Comparison of ENCODE assay signal across 16 cellular contexts in genomic region chr10:24205846-24206245, GRCh38. TPM values are rescaled to one million over a fixed set of nuclear protein-coding genes. Genes with fewer than 3 reads are reported as not detected.
DNase-seq lines count a peak whose midpoint lies in the region; TF ChIP-seq lines count a peak whose summit lies in the region.
"Had no signal": no experiment of that assay in that cellular context is flagged by ENCODE, and none has a peak within 500 bp of the region (broad histone marks: within the 10 kb centered on the region; RNA-seq: fewer than 3 reads in every experiment).

No MANE protein-coding gene starts in this region.

- 92% methylated on average over 7 of the region's 7 CpGs for whole genome bisulfite sequencing in mammary epithelial cell (ENCODE audit: low coverage, missing lambda C conversion rate)

- CTCF ChIA-PET in MCF 10A (lab: Yijun Ruan, JAX) (interaction anchor here (0.7 to 3.4 kb wide), 3 partner anchors 9 to 1497 kb away, joined by 3 to 20 read pairs (median 9); no protein-coding TSS in a partner anchor), mammary epithelial cell (lab: Charles Lee; ENCODE audit: low non-redundant PET) (no interaction called here)
- CTCF ChIA-PET in activated naive CD4-positive, alpha-beta T cell treated with anti-CD3 and anti-CD28 coated beads for 36 hours (lab: Charles Lee): interaction anchor here (1.0 kb wide), 1 partner anchor 10 kb away, joined by 3 read pairs; no protein-coding TSS in a partner anchor

- no peak overlapping the region for H3K9ac ChIP-seq in mammary epithelial cell (ENCODE audit: insufficient read depth, low read length)
- H3K9ac ChIP-seq in subcutaneous abdominal adipose tissue (ENCODE audit: low read length in 5 of 5): no peak overlapping the region
- H3K9ac ChIP-seq: BLaER1 had no signal

- H3K9me3 ChIP-seq in mammary epithelial cell (replicated peaks; ENCODE audit: insufficient read depth, low read length) (no peaks in the 10 kb centered on the region), subcutaneous abdominal adipose tissue (ENCODE audit: control insufficient read depth in 5 of 5, low read length in 5 of 5) (no peaks in the 10 kb centered on the region)
- H3K9me3 ChIP-seq: BLaER1 had no signal

- no peaks in the 10 kb centered on the region for H3K27me3 Mint-ChIP-seq in MCF 10A (ENCODE audit: insufficient read depth, unreplicated experiment)
- peaks cover 50% of the 10 kb centered on the region for H3K27me3 Mint-ChIP-seq in activated naive CD4-positive, alpha-beta T cell treated with anti-CD3 and anti-CD28 coated beads for 36 hours (ENCODE audit: low read depth)

- no peaks in the 10 kb centered on the region for H4K20me1 ChIP-seq in mammary epithelial cell (ENCODE audit: insufficient read depth, low read length)
- H4K20me1 ChIP-seq: BLaER1 had no signal

- no peaks in the 10 kb centered on the region for H3K9me3 Mint-ChIP-seq in MCF 10A (ENCODE audit: unreplicated experiment)
- no peaks in the 10 kb centered on the region for H3K9me3 Mint-ChIP-seq in activated naive CD4-positive, alpha-beta T cell treated with anti-CD3 and anti-CD28 coated beads for 36 hours
- H3K9me3 Mint-ChIP-seq: CD8-positive, alpha-beta T cell had no signal

- H3K36me3 ChIP-seq in mammary epithelial cell (ENCODE audit: insufficient read depth, low read length) (no peaks in the 10 kb centered on the region), subcutaneous abdominal adipose tissue (ENCODE audit: control insufficient read depth in 5 of 5, insufficient read depth in 5 of 5, low read length in 5 of 5) (no peaks in the 10 kb centered on the region)
- H3K36me3 ChIP-seq: BLaER1 had no signal

- no peak overlapping the region for H3K4me2 ChIP-seq in mammary epithelial cell (ENCODE audit: insufficient read depth, low read depth, low read length)
- H3K4me2 ChIP-seq: BLaER1 had no signal

- no peaks in the 10 kb centered on the region for H3K27me3 ChIP-seq in mammary epithelial cell (ENCODE audit: insufficient read depth, low read length)
- H3K27me3 ChIP-seq in subcutaneous abdominal adipose tissue (ENCODE audit: control insufficient read depth in 5 of 5, insufficient read depth in 4 of 5, low read length in 5 of 5): peaks cover 0 to 4% (median 0%) of the 10 kb centered on the region in 5 donors
- H3K27me3 ChIP-seq: BLaER1 had no signal

- H3K4me1 Mint-ChIP-seq in MCF 10A (ENCODE audit: insufficient read depth, unreplicated experiment): peaks cover 22% of the 10 kb centered on the region
- peaks cover 29% of the 10 kb centered on the region for H3K4me1 Mint-ChIP-seq in activated naive CD4-positive, alpha-beta T cell treated with anti-CD3 and anti-CD28 coated beads for 36 hours (ENCODE audit: low read depth)

- no peak overlapping the region for H2AFZ ChIP-seq in mammary epithelial cell (ENCODE audit: low read depth, low read length)

- H3K79me2 ChIP-seq in mammary epithelial cell (ENCODE audit: insufficient read depth, low read length): no peaks in the 10 kb centered on the region

- POLR2A ChIA-PET in MCF 10A (lab: Yijun Ruan, JAX): no interaction called here

- no peak overlapping the region for H3K4me3 Mint-ChIP-seq in MCF 10A (ENCODE audit: unreplicated experiment)
- H3K4me3 Mint-ChIP-seq in activated naive CD4-positive, alpha-beta T cell treated with anti-CD3 and anti-CD28 coated beads for 36 hours: no peak overlapping the region
- H3K4me3 Mint-ChIP-seq: CD8-positive, alpha-beta T cell had no signal

- in situ Hi-C loops in mammary epithelial cell (cut with MboI; ENCODE audit: low sequenced_read_pairs in 2 of 2): loop anchor here (25.0 kb wide), 2 partner anchors 131 to 306 kb away; no protein-coding TSS in a partner anchor

- no peak overlapping the region for H3K27ac Mint-ChIP-seq in MCF 10A (ENCODE audit: low read depth, unreplicated experiment)
- no peak overlapping the region for H3K27ac Mint-ChIP-seq in activated naive CD4-positive, alpha-beta T cell treated with anti-CD3 and anti-CD28 coated beads for 36 hours
- H3K27ac Mint-ChIP-seq: CD8-positive, alpha-beta T cell had no signal

- dilution Hi-C loops in mammary epithelial cell (cut with HindIII; ENCODE audit: low sequenced_read_pairs): loop anchor here (5.0 kb wide), 1 partner anchor 46 kb away; no protein-coding TSS in a partner anchor

- no peak for TF ChIP-seq CTCF in MCF 10A (IDR thresholded peaks at IDR 0.05; ENCODE audit: unreplicated experiment)
- TF ChIP-seq CTCF in mammary epithelial cell (conservative IDR thresholded peaks at IDR 0.05 in 1 of 2, IDR thresholded peaks at IDR 0.05 in 1 of 2; ENCODE audit: extremely low read depth in 1 of 2, insufficient read depth in 1 of 2, low read depth in 1 of 2, low read length in 2 of 2): no peak
- no peak for TF ChIP-seq CTCF in fibroblast of the aortic adventitia (IDR thresholded peaks at IDR 0.05; ENCODE audit: insufficient read depth, low read length)

- H3K4me1 ChIP-seq in mammary epithelial cell (ENCODE audit: insufficient read depth, low read length) (peaks cover 15% of the 10 kb centered on the region), subcutaneous abdominal adipose tissue (ENCODE audit: control insufficient read depth in 5 of 5, insufficient read depth in 5 of 5, low read length in 5 of 5) (peaks cover 2 to 55% (median 25%) of the 10 kb centered on the region in 5 donors)

- no peak overlapping the region for H3K27ac ChIP-seq in mammary epithelial cell (ENCODE audit: insufficient read depth, low read depth, low read length)
- peak overlapping the region; percentile 92 for H3K27ac ChIP-seq in subcutaneous abdominal adipose tissue (ENCODE audit: low read depth, low read length)
- H3K27ac ChIP-seq: BLaER1 had no signal

- H3K36me3 Mint-ChIP-seq in MCF 10A (ENCODE audit: insufficient read depth, unreplicated experiment): no peaks in the 10 kb centered on the region
- no peaks in the 10 kb centered on the region for H3K36me3 Mint-ChIP-seq in activated naive CD4-positive, alpha-beta T cell treated with anti-CD3 and anti-CD28 coated beads for 36 hours (ENCODE audit: low read depth)
- H3K36me3 Mint-ChIP-seq: CD8-positive, alpha-beta T cell had no signal

- intact Hi-C loops in MCF 10A (cut with micrococcal nuclease): no loop called here
- intact Hi-C loops in mammary epithelial cell (cut with micrococcal nuclease): no loop called here
- intact Hi-C loops in activated naive CD4-positive, alpha-beta T cell treated with anti-CD3 and anti-CD28 coated beads for 36 hours (cut with micrococcal nuclease): loop anchor here (1.0 to 5.0 kb wide), 2 partner anchors 260 to 504 kb away; no protein-coding TSS in a partner anchor

- peak; percentile 5 for DNase-seq in MCF 10A (ENCODE audit: unreplicated experiment)
- no peak for DNase-seq in mammary epithelial cell
- DNase-seq in amniotic epithelial cell (ENCODE audit: low read depth): peak; percentile 72
- DNase-seq in fibroblast of the aortic adventitia (ENCODE audit: low read depth): peak; percentile 26
- DNase-seq in activated naive CD4-positive, alpha-beta T cell treated with anti-CD3 and anti-CD28 coated beads for 36 hours: no peak
- DNase-seq in GF-D8 (lab: John Stamatoyannopoulos, UW): no peak
- no peak for DNase-seq in NCI-H1092 treated with DMSO at 0.1 percent for 48 hours (lab: John Stamatoyannopoulos, UW)
- DNase-seq: CD8-positive, alpha-beta T cell; DMS79 treated with DMSO at 0.1 percent for 48 hours; HCEC 1CT; NCI-H1436 treated with DMSO at 0.1 percent for 48 hours; NCI-H2081 treated with DMSO at 0.1 percent for 48 hours; NCI-H510A treated with DMSO at 0.1 percent for 48 hours; NCI-H82 had no signal

- H3K4me3 ChIP-seq in mammary epithelial cell (replicated peaks in 1 of 3; ENCODE audit: insufficient read depth in 1 of 3, low read depth in 2 of 3, low read length in 3 of 3) (no peak overlapping the region), fibroblast of the aortic adventitia (ENCODE audit: low read depth, low read length) (no peak overlapping the region), subcutaneous abdominal adipose tissue (ENCODE audit: low read depth in 1 of 5, low read length in 5 of 5) (no peak overlapping the region)
- H3K4me3 ChIP-seq: BLaER1 had no signal

- no TSS peak for BruUV-seq in MCF 10A (replicated peaks; lab: Mats Ljungman, UMichigan)
- no TSS peak for BruUV-seq in mammary epithelial cell (replicated peaks; lab: Mats Ljungman, UMichigan)

RNA-seq across cellular contexts. Expression of gene KIAA1217, which starts 3.1 kb away (rescaled TPM):
- total RNA-seq in MCF 10A (2022) (48.3 and 48.7 TPM in 2 replicates), mammary epithelial cell (10 to 100 TPM; 39.3 to 47.5 TPM), fibroblast of the aortic adventitia (ENCODE audit: low replicate concordance) (3.6 and 12.5 TPM in 2 replicates)
- 12.3 TPM for polyA plus RNA-seq in mammary epithelial cell
- 23.6 TPM for polyA minus RNA-seq in mammary epithelial cell
- total RNA-seq in activated naive CD4-positive, alpha-beta T cell treated with anti-CD3 and anti-CD28 coated beads for 36 hours: under 1 TPM; 0.57 to 0.86 TPM

Comparison
In these comparisons a context has a peak if more than half of its experiments do, and no peak if none do; other contexts are left out.
1. DNase-seq: peak in MCF 10A (single experiment), amniotic epithelial cell (single experiment) and fibroblast of the aortic adventitia (single experiment); none in mammary epithelial cell (single experiment), activated naive CD4-positive, alpha-beta T cell treated with anti-CD3 and anti-CD28 coated beads for 36 hours (single experiment), GF-D8 (single experiment) and NCI-H1092 treated with DMSO at 0.1 percent for 48 hours (single experiment).